36 cellular contexts compared by ENCODE assay signal in genomic region chr9:16308645-16309044, GRCh38.
"Had no signal": no experiment of that assay in that cellular context is flagged by ENCODE, and none has a peak within 500 bp of the region (broad histone marks: within the 10 kb centered on the region; RNA-seq: fewer than 3 reads in every experiment).

No MANE protein-coding gene starts in this region.

- H3K27ac ChIP-seq: ascending aorta, cardiac muscle cell, Peyer's patch, SJSA1 had no signal

- H3K9ac ChIP-seq: SK-N-SH had no signal

- H3K4me1 Mint-ChIP-seq: activated CD4-positive, alpha-beta T cell treated with anti-CD3 and anti-CD28 coated beads for 36 hours; activated naive CD4-positive, alpha-beta T cell treated with anti-CD3 and anti-CD28 coated beads, Interleukin-2, amount 50 U/mL, for 24 hours; activated naive CD8-positive, alpha-beta T cell treated with anti-CD3 and anti-CD28 coated beads, Interleukin-2, amount 10 ng/mL, durations not matched to agents 7 days and 5 days had no signal

- H3K4me2 ChIP-seq: SK-N-SH had no signal

- H3K36me3 ChIP-seq: ascending aorta, cardiac muscle cell, MG63, Peyer's patch, SJSA1 had no signal

- H3K9me2 ChIP-seq: SK-N-SH had no signal

- H3K27me3 Mint-ChIP-seq: activated CD4-positive, alpha-beta memory T cell treated with anti-CD3 and anti-CD28 coated beads for 36 hours; activated CD4-positive, alpha-beta T cell treated with anti-CD3 and anti-CD28 coated beads for 36 hours; activated naive CD4-positive, alpha-beta T cell treated with anti-CD3 and anti-CD28 coated beads, Interleukin-2, amount 50 U/mL, for 24 hours had no signal

- ATAC-seq: activated CD4-positive, alpha-beta T cell treated with anti-CD3 and anti-CD28 coated beads for 36 hours; activated CD4-positive, CD25-positive, alpha-beta regulatory T cell treated with anti-CD3 and anti-CD28 coated beads, Interleukin-2, amount 50 U/mL, for 24 hours; PC-3 had no signal

- H3K27ac Mint-ChIP-seq: activated CD4-positive, alpha-beta memory T cell treated with anti-CD3 and anti-CD28 coated beads for 36 hours; activated CD4-positive, alpha-beta T cell treated with anti-CD3 and anti-CD28 coated beads for 36 hours; activated naive CD4-positive, alpha-beta T cell treated with anti-CD3 and anti-CD28 coated beads, Interleukin-2, amount 50 U/mL, for 24 hours; activated naive CD8-positive, alpha-beta T cell treated with anti-CD3 and anti-CD28 coated beads, Interleukin-2, amount 10 ng/mL, durations not matched to agents 7 days and 5 days; activated T-helper 2 cell treated with anti-CD3 and anti-CD28 coated beads, Interferon-gamma antibody, Interleukin-2, Interleukin-4, amounts not matched to agents 10 μg/mL and 5 μg/mL and 100 μg/mL, durations not matched to agents 14 hours and 24 hours and 36 hours; T-helper 1 cell treated with Interleukin-12 subunit alpha and Interleukin-12 subunit beta and Interleukin-4 antibody, amounts not matched to agents 30 μg/mL and 1 μg/mL, for 36 hours; T-helper 2 cell treated with Interferon-gamma antibody and Interleukin-4, amounts not matched to agents 5 μg/mL and 100 μg/mL, for 36 hours; WTC11 had no signal

- H3K4me1 ChIP-seq: Peyer's patch had no signal

- H3K9me3 Mint-ChIP-seq: activated naive CD4-positive, alpha-beta T cell treated with anti-CD3 and anti-CD28 coated beads, Interleukin-2, amount 50 U/mL, for 24 hours; activated naive CD8-positive, alpha-beta T cell treated with anti-CD3 and anti-CD28 coated beads, Interleukin-2, amount 10 ng/mL, durations not matched to agents 7 days and 5 days; activated T-helper 2 cell treated with anti-CD3 and anti-CD28 coated beads, Interferon-gamma antibody, Interleukin-2, Interleukin-4, amounts not matched to agents 10 μg/mL and 5 μg/mL and 100 μg/mL, durations not matched to agents 14 hours and 24 hours and 36 hours; T-helper 1 cell treated with Interleukin-12 subunit alpha and Interleukin-12 subunit beta and Interleukin-4 antibody, amounts not matched to agents 30 μg/mL and 1 μg/mL, for 36 hours; T-helper 2 cell treated with Interferon-gamma antibody and Interleukin-4, amounts not matched to agents 5 μg/mL and 100 μg/mL, for 36 hours; WTC11 had no signal

- DNase-seq: activated CD4-positive, alpha-beta memory T cell treated with anti-CD3 and anti-CD28 coated beads for 36 hours; activated CD4-positive, alpha-beta T cell treated with anti-CD3 and anti-CD28 coated beads for 36 hours; activated CD4-positive, alpha-beta T cell treated with anti-CD3 and anti-CD28 coated beads, Interleukin-2, amount 50 U/mL, for 1 hour; activated gamma-delta T cell; activated naive CD4-positive, alpha-beta T cell treated with Interleukin-2 at 50 U/mL for 16 hours; activated naive CD8-positive, alpha-beta T cell treated with anti-CD3 and anti-CD28 coated beads, Interleukin-2, amount 10 ng/mL, durations not matched to agents 7 days and 5 days; activated T-cell treated with anti-CD3 and anti-CD28 coated beads, Interleukin-2, amount 50 U/mL, for 1 hour; amygdala; Kasumi-1; KG1; MG63; NCI-H1048; NCI-H1105 treated with DMSO at 0.1 percent for 48 hours; NCI-H1436; NCI-H1694; NCI-H1930; NCI-H2081 treated with DMSO at 0.1 percent for 48 hours; NCI-H226; NCI-H446 treated with DMSO at 0.1 percent for 48 hours; NCI-H524 treated with DMSO at 0.1 percent for 48 hours; NCI-H748 treated with DMSO at 0.1 percent for 48 hours; NK-92 treated with Interleukin-12 subunit alpha and Interleukin-12 subunit beta, amount 100 ng/mL, for 24 hours; PC-3; Peyer's patch; RPMI8226; SHP77 treated with DMSO at 0.1 percent for 48 hours; SK-N-SH had no signal

- H3K4me3 ChIP-seq: ascending aorta, cardiac muscle cell, MG63, Peyer's patch, SJSA1 had no signal

- H3K36me3 Mint-ChIP-seq: activated CD4-positive, alpha-beta memory T cell treated with anti-CD3 and anti-CD28 coated beads for 36 hours; activated naive CD4-positive, alpha-beta T cell treated with anti-CD3 and anti-CD28 coated beads, Interleukin-2, amount 50 U/mL, for 24 hours; activated naive CD8-positive, alpha-beta T cell treated with anti-CD3 and anti-CD28 coated beads, Interleukin-2, amount 10 ng/mL, durations not matched to agents 7 days and 5 days; WTC11 had no signal

- H3K4me3 Mint-ChIP-seq: activated CD4-positive, alpha-beta memory T cell treated with anti-CD3 and anti-CD28 coated beads for 36 hours; activated CD4-positive, alpha-beta T cell treated with anti-CD3 and anti-CD28 coated beads for 36 hours; activated naive CD4-positive, alpha-beta T cell treated with anti-CD3 and anti-CD28 coated beads, Interleukin-2, amount 50 U/mL, for 24 hours; activated naive CD8-positive, alpha-beta T cell treated with anti-CD3 and anti-CD28 coated beads, Interleukin-2, amount 10 ng/mL, durations not matched to agents 7 days and 5 days; T-helper 1 cell treated with Interleukin-12 subunit alpha and Interleukin-12 subunit beta and Interleukin-4 antibody, amounts not matched to agents 30 μg/mL and 1 μg/mL, for 36 hours; T-helper 2 cell treated with Interferon-gamma antibody and Interleukin-4, amounts not matched to agents 5 μg/mL and 100 μg/mL, for 36 hours; WTC11 had no signal

- H3K9me3 ChIP-seq: ascending aorta, MG63, Peyer's patch, SJSA1, SK-N-SH had no signal

- H3K27me3 ChIP-seq: ascending aorta, MG63, Peyer's patch, SJSA1 had no signal
